12 cellular contexts compared by ENCODE assay signal in genomic region chr21:45551816-45552695, GRCh38. TPM values are rescaled to one million over a fixed set of nuclear protein-coding genes. Genes with fewer than 3 reads are reported as not detected.
DNase-seq lines count a peak whose midpoint lies in the region; ATAC-seq and TF ChIP-seq lines count a peak whose summit lies in the region.
"Had no signal": no experiment of that assay in that cellular context is flagged by ENCODE, and none has a peak within 500 bp of the region (broad histone marks: within the 10 kb centered on the region; RNA-seq: fewer than 3 reads in every experiment).

No MANE protein-coding gene starts in this region.

- H3K4me1 ChIP-seq in lower lobe of right lung = peaks cover 27% of the 10 kb centered on the region

- H3K4me1 Mint-ChIP-seq in activated CD4-positive, alpha-beta T cell treated with anti-CD3 and anti-CD28 coated beads, Interleukin-2, amount 10 ng/mL, durations not matched to agents 7 days and 5 days = peaks cover 39% of the 10 kb centered on the region
- peaks cover 41% of the 10 kb centered on the region for H3K4me1 Mint-ChIP-seq in activated T-cell treated with anti-CD3 and anti-CD28 coated beads, Interleukin-2, amount 50 U/mL, for 72 hours (ENCODE audit: low read depth)

- peak overlapping the region; percentile 96 for H3K27ac Mint-ChIP-seq in activated CD4-positive, alpha-beta T cell treated with anti-CD3 and anti-CD28 coated beads, Interleukin-2, amount 10 ng/mL, durations not matched to agents 7 days and 5 days
- H3K27ac Mint-ChIP-seq in activated T-cell treated with anti-CD3 and anti-CD28 coated beads, Interleukin-2, amount 50 U/mL, for 72 hours = peak overlapping the region; percentile 100

- no peaks in the 10 kb centered on the region for H3K9me3 Mint-ChIP-seq in activated CD4-positive, alpha-beta T cell treated with anti-CD3 and anti-CD28 coated beads, Interleukin-2, amount 10 ng/mL, durations not matched to agents 7 days and 5 days
- no peaks in the 10 kb centered on the region for H3K9me3 Mint-ChIP-seq in activated T-cell treated with anti-CD3 and anti-CD28 coated beads, Interleukin-2, amount 50 U/mL, for 72 hours

- no peaks in the 10 kb centered on the region for H3K36me3 ChIP-seq in lower lobe of right lung
- H3K36me3 ChIP-seq: heart left ventricle, thoracic aorta had no signal

- intact Hi-C loops in lower lobe of right lung (cut with DNase I) = no loop called here

- H3K27me3 ChIP-seq in lower lobe of right lung (ENCODE audit: low read depth) = no peaks in the 10 kb centered on the region

- H3K4me3 ChIP-seq in lower lobe of right lung = no peak overlapping the region
- H3K4me3 ChIP-seq: heart left ventricle, thoracic aorta had no signal

- POLR2A ChIA-PET in activated CD4-positive, alpha-beta T cell treated with anti-CD3 and anti-CD28 coated beads, Interleukin-2, amount 10 ng/mL, durations not matched to agents 7 days and 5 days (lab: Charles Lee) = no interaction called here

- peaks cover 3% of the 10 kb centered on the region for H3K27me3 Mint-ChIP-seq in activated CD4-positive, alpha-beta T cell treated with anti-CD3 and anti-CD28 coated beads, Interleukin-2, amount 10 ng/mL, durations not matched to agents 7 days and 5 days
- H3K27me3 Mint-ChIP-seq in activated T-cell treated with anti-CD3 and anti-CD28 coated beads, Interleukin-2, amount 50 U/mL, for 72 hours (ENCODE audit: low read depth) = no peaks in the 10 kb centered on the region

- H3K36me3 Mint-ChIP-seq in activated CD4-positive, alpha-beta T cell treated with anti-CD3 and anti-CD28 coated beads, Interleukin-2, amount 10 ng/mL, durations not matched to agents 7 days and 5 days (ENCODE audit: low read depth) = no peaks in the 10 kb centered on the region
- peaks cover 1 to 3% of the 10 kb centered on the region in 2 donors for H3K36me3 Mint-ChIP-seq in activated T-cell treated with anti-CD3 and anti-CD28 coated beads, Interleukin-2, amount 50 U/mL, for 72 hours (ENCODE audit: insufficient read depth in 2 of 2)

- TF ChIP-seq CTCF in lower lobe of right lung (IDR thresholded peaks at IDR 0.05) = no peak

- ATAC-seq in activated T-cell treated with anti-CD3 and anti-CD28 coated beads, Interleukin-2, amount 50 U/mL, for 72 hours (replicated peaks in 1 of 2) = peak; percentile 1 to 5
- no peak for ATAC-seq in lower lobe of right lung
- no peak for ATAC-seq in GM21390 (IDR thresholded peaks at IDR 0.05; ENCODE audit: unreplicated experiment)
- no peak for ATAC-seq in GM18858 (IDR thresholded peaks at IDR 0.05; ENCODE audit: unreplicated experiment)
- ATAC-seq: heart left ventricle had no signal

- peak overlapping the region; percentile 72 for H3K4me3 Mint-ChIP-seq in activated CD4-positive, alpha-beta T cell treated with anti-CD3 and anti-CD28 coated beads, Interleukin-2, amount 10 ng/mL, durations not matched to agents 7 days and 5 days
- H3K4me3 Mint-ChIP-seq in activated T-cell treated with anti-CD3 and anti-CD28 coated beads, Interleukin-2, amount 50 U/mL, for 72 hours = peak overlapping the region; percentile 89 to 94

- CTCF ChIA-PET in activated CD4-positive, alpha-beta T cell treated with anti-CD3 and anti-CD28 coated beads, Interleukin-2, amount 10 ng/mL, durations not matched to agents 7 days and 5 days (lab: Charles Lee) = no interaction called here

- no peak for DNase-seq in activated CD4-positive, alpha-beta T cell treated with anti-CD3 and anti-CD28 coated beads, Interleukin-2, amount 10 ng/mL, durations not matched to agents 7 days and 5 days
- DNase-seq in activated CD4-positive, alpha-beta T cell treated with anti-CD3 and anti-CD28 coated beads for 48 hours = no peak
- DNase-seq in activated T-cell treated with anti-CD3 and anti-CD28 coated beads, Interleukin-2, amount 50 U/mL, for 72 hours = peak in 1 of 2 donors; percentile 31
- peak; percentile 46 for DNase-seq in lower lobe of right lung
- DNase-seq in substantia nigra (lab: John Stamatoyannopoulos, UW) = no peak
- DNase-seq in HPDE6-E6E7 (ENCODE audit: extremely low spot score) = no peak
- DNase-seq: activated CD8-positive, alpha-beta memory T cell treated with anti-CD3 and anti-CD28 coated beads, Interleukin-2, amount 50 U/mL, for 48 hours; SIG-M5 had no signal

- H3K9me3 ChIP-seq in lower lobe of right lung = no peaks in the 10 kb centered on the region
- H3K9me3 ChIP-seq: heart left ventricle, thoracic aorta had no signal

- H3K27ac ChIP-seq in lower lobe of right lung = peak overlapping the region; percentile 81
- H3K27ac ChIP-seq in substantia nigra (ENCODE audit: low read depth, low read length, poor library complexity, severe bottlenecking) = peak overlapping the region; percentile 4

RNA-seq across cellular contexts. Expression of gene SLC19A1, which starts 9.8 kb away (rescaled TPM):
- 10 to 100 TPM; 43.8 to 46.8 TPM for total RNA-seq in activated CD4-positive, alpha-beta T cell treated with anti-CD3 and anti-CD28 coated beads, Interleukin-2, amount 10 ng/mL, durations not matched to agents 7 days and 5 days
- total RNA-seq in activated T-cell treated with anti-CD3 and anti-CD28 coated beads, Interleukin-2, amount 50 U/mL, for 72 hours = 10 to 100 TPM; 30.4 to 40.1 TPM
- total RNA-seq in lower lobe of right lung = 50.7 TPM

Comparison
In these comparisons a context has a peak if more than half of its experiments do, and no peak if none do; other contexts are left out.
1. ATAC-seq: peak in activated T-cell treated with anti-CD3 and anti-CD28 coated beads, Interleukin-2, amount 50 U/mL, for 72 hours (2 of 2); none in lower lobe of right lung (0 of 2), GM21390 (single experiment) and GM18858 (single experiment).